Comparison of ENCODE assay signal across 17 cellular contexts in genomic region chr20:10640897-10641296, GRCh38.
"Had no signal": no experiment of that assay in that cellular context is flagged by ENCODE, and none has a peak within 500 bp of the region (broad histone marks: within the 10 kb centered on the region; RNA-seq: fewer than 3 reads in every experiment).

No MANE protein-coding gene starts in this region.

- H3K27ac ChIP-seq: pancreas had no signal

- H3K27ac Mint-ChIP-seq: activated naive CD8-positive, alpha-beta T cell; activated T-helper 1 cell treated with anti-CD3 and anti-CD28 coated beads, Interleukin-12 subunit alpha, Interleukin-12 subunit beta, Interleukin-2, Interleukin-4 antibody, amounts not matched to agents 30 ng/mL and 10 ng/mL and 1 ng/mL, durations not matched to agents 14 hours and 24 hours and 36 hours had no signal

- ATAC-seq: stimulated activated naive CD8-positive, alpha-beta T cell treated with anti-CD3 and anti-CD28 coated beads, Interleukin-15, Interleukin-2, amounts not matched to agents 100 U/mL and 50 U/mL, for 24 hours had no signal

- H3K27me3 Mint-ChIP-seq: activated naive CD8-positive, alpha-beta T cell; central memory CD8-positive, alpha-beta T cell had no signal

- H3K9me3 Mint-ChIP-seq: activated T-helper 1 cell treated with anti-CD3 and anti-CD28 coated beads, Interleukin-12 subunit alpha, Interleukin-12 subunit beta, Interleukin-2, Interleukin-4 antibody, amounts not matched to agents 30 ng/mL and 10 ng/mL and 1 ng/mL, durations not matched to agents 14 hours and 24 hours and 36 hours; central memory CD8-positive, alpha-beta T cell had no signal

- H3K4me1 Mint-ChIP-seq: central memory CD8-positive, alpha-beta T cell had no signal

- H3K4me3 Mint-ChIP-seq: activated naive CD8-positive, alpha-beta T cell; activated T-helper 1 cell treated with anti-CD3 and anti-CD28 coated beads, Interleukin-12 subunit alpha, Interleukin-12 subunit beta, Interleukin-2, Interleukin-4 antibody, amounts not matched to agents 30 ng/mL and 10 ng/mL and 1 ng/mL, durations not matched to agents 14 hours and 24 hours and 36 hours; central memory CD8-positive, alpha-beta T cell had no signal

- H3K4me3 ChIP-seq: body of pancreas, pancreas, transverse colon, vagina had no signal

- H3K9me3 ChIP-seq: body of pancreas, pancreas, transverse colon, vagina had no signal

- DNase-seq: activated CD4-positive, alpha-beta T cell treated with anti-CD3 and anti-CD28 coated beads, Interleukin-2, amount 50 U/mL, for 4 hours; activated gamma-delta T cell treated with Interleukin-2 at 50 U/mL for 16 hours; cortex of kidney; effector CD4-positive, alpha-beta T cell; foreskin fibroblast; pancreas; stimulated activated CD4-positive, alpha-beta T cell treated with anti-CD3 and anti-CD28 coated beads, Interleukin-2, amount 100 ng/mL, for 24 hours; stimulated activated naive CD8-positive, alpha-beta T cell treated with anti-CD3 and anti-CD28 coated beads, Interleukin-15, Interleukin-2, amounts not matched to agents 100 U/mL and 50 U/mL, for 24 hours; substantia nigra; SW 1271; T-helper 2 cell; transverse colon had no signal

- H3K27me3 ChIP-seq: body of pancreas, pancreas, transverse colon, vagina had no signal
